ENCODE assay signal across 33 cellular contexts in genomic region chr12:5587701-5588100, GRCh38.
DNase-seq lines count a peak whose midpoint lies in the region; ATAC-seq and TF ChIP-seq lines count a peak whose summit lies in the region.
"Had no signal": no experiment of that assay in that cellular context is flagged by ENCODE, and none has a peak within 500 bp of the region (broad histone marks: within the 10 kb centered on the region; RNA-seq: fewer than 3 reads in every experiment).

No MANE protein-coding gene starts in this region.

- H2AK5ac ChIP-seq in H9 (ENCODE audit: insufficient read length, low read length) (no peak overlapping the region), trophoblast cell (ENCODE audit: low read length) (peak overlapping the region; percentile 24)

- no peaks in the 10 kb centered on the region for H3K23me2 ChIP-seq in H9 (ENCODE audit: insufficient read length, low read depth, low read length, poor library complexity, severe bottlenecking)

- no peak overlapping the region for H3K4me3 Mint-ChIP-seq in H9
- H3K4me3 Mint-ChIP-seq in activated naive CD8-positive, alpha-beta T cell treated with anti-CD3 and anti-CD28 coated beads for 36 hours, result no peak overlapping the region
- H3K4me3 Mint-ChIP-seq: activated CD8-positive, alpha-beta T cell treated with anti-CD3 and anti-CD28 coated beads for 36 hours; activated T-helper 17 cell treated with anti-CD3 and anti-CD28 coated beads, Interleukin-2, amount 50 U/mL, for 72 hours; CD4-positive, alpha-beta T cell; stimulated activated naive CD8-positive, alpha-beta T cell treated with anti-CD3 and anti-CD28 coated beads, Interleukin-15, amount 100 ng/mL, for 72 hours had no signal

- no peaks in the 10 kb centered on the region for H3K79me2 ChIP-seq in H9 (ENCODE audit: insufficient read depth, low read length)
- H3K79me2 ChIP-seq in trophoblast cell (ENCODE audit: control insufficient read depth, insufficient read depth, low read length, poor library complexity), result no peaks in the 10 kb centered on the region
- H3K79me2 ChIP-seq: parathyroid adenoma had no signal

- H3K9me3 ChIP-seq in H9 (ENCODE audit: control insufficient read depth, low read depth, low read length) (no peaks in the 10 kb centered on the region), NT2/D1 (ENCODE audit: insufficient read depth, low read length) (peaks cover 9% of the 10 kb centered on the region; the same call in 1 of the 2 replicates), trophoblast cell (ENCODE audit: insufficient read depth, low read depth, low read length) (no peaks in the 10 kb centered on the region)
- H3K9me3 ChIP-seq: heart left ventricle, right atrium auricular region, spleen, thoracic aorta, vagina had no signal

- no peak overlapping the region for H2BK15ac ChIP-seq in H9 (ENCODE audit: low read depth, low read length)

- H3K4me1 ChIP-seq in H9 (ENCODE audit: insufficient read depth, low read length) (peaks cover 3% of the 10 kb centered on the region; the same call in 1 of the 2 replicates), NT2/D1 (ENCODE audit: insufficient read depth, insufficient read length) (peaks cover 30% of the 10 kb centered on the region), trophoblast cell (ENCODE audit: control insufficient read depth in 1 of 2, insufficient read depth in 2 of 2, low read length in 2 of 2) (peaks cover 8% of the 10 kb centered on the region in 2 experiments)
- H3K4me1 ChIP-seq: parathyroid adenoma, spleen had no signal

- H3K27ac ChIP-seq in H9 (ENCODE audit: insufficient read length, low read depth, low read length), result no peak overlapping the region
- no peak overlapping the region for H3K27ac ChIP-seq in trophoblast cell (ENCODE audit: low read depth, low read length)
- H3K27ac ChIP-seq: brain microvascular endothelial cell, dorsolateral prefrontal cortex, parathyroid adenoma, right atrium auricular region, spleen, thoracic aorta, vagina had no signal

- H3K4me3 ChIP-seq in NT2/D1 (ENCODE audit: insufficient read length, low read depth) (no peak overlapping the region), trophoblast cell (ENCODE audit: low read depth, low read length) (no peak overlapping the region)
- H3K4me3 ChIP-seq: dorsolateral prefrontal cortex, heart left ventricle, right atrium auricular region, spleen, thoracic aorta, vagina had no signal

- no peak overlapping the region for H4K12ac ChIP-seq in trophoblast cell (ENCODE audit: low read depth, low read length)

- H3K27me3 ChIP-seq in H9 (ENCODE audit: insufficient read depth, low read length), result no peaks in the 10 kb centered on the region
- H3K27me3 ChIP-seq in NT2/D1 (ENCODE audit: insufficient read depth, insufficient read length), result no peaks in the 10 kb centered on the region
- no peaks in the 10 kb centered on the region for H3K27me3 ChIP-seq in trophoblast cell (ENCODE audit: insufficient read depth, low read length)
- H3K27me3 ChIP-seq: brain microvascular endothelial cell, dorsolateral prefrontal cortex, heart left ventricle, right atrium auricular region, spleen, vagina had no signal

- TF ChIP-seq CTCF in H9 (conservative IDR thresholded peaks at IDR 0.05), result no peak

- no peak overlapping the region for H3K18ac ChIP-seq in H9 (ENCODE audit: insufficient read length, low read depth, low read length)
- H3K18ac ChIP-seq in trophoblast cell (ENCODE audit: low read length), result no peak overlapping the region

- no peak overlapping the region for H2BK20ac ChIP-seq in H9 (ENCODE audit: low read depth, low read length, poor library complexity, severe bottlenecking)

- H3K9ac ChIP-seq in H9 (ENCODE audit: extremely low read depth, insufficient read length, low read length), result no peak overlapping the region
- H3K9ac ChIP-seq in NT2/D1 (ENCODE audit: insufficient read length, low read depth), result no peak overlapping the region
- H3K9ac ChIP-seq in trophoblast cell (ENCODE audit: low read length), result no peak overlapping the region
- H3K9ac ChIP-seq: parathyroid adenoma had no signal

- no peak overlapping the region for H3T11ph ChIP-seq in H9 (ENCODE audit: low read length)

- DNase-seq in H9, result peak; percentile 55
- peak; percentile 97 for DNase-seq in NT2/D1 (ENCODE audit: low read depth, low spot score)
- DNase-seq in iPS-NIHi11 (ENCODE audit: low spot score), result peak; percentile 79
- DNase-seq in trophoblast cell, result no peak
- DNase-seq in activated naive CD8-positive, alpha-beta T cell treated with anti-CD3 and anti-CD28 coated beads for 36 hours, result no peak
- DNase-seq in stimulated activated CD4-positive, alpha-beta T cell treated with anti-CD3 and anti-CD28 coated beads, Interleukin-15, amount 100 ng/mL, for 24 hours, result no peak
- DNase-seq: activated CD4-positive, CD25-positive, alpha-beta regulatory T cell treated with anti-CD3 and anti-CD28 coated beads, Interleukin-2, amount 50 U/mL, for 72 hours; activated CD8-positive, alpha-beta T cell treated with anti-CD3 and anti-CD28 coated beads for 36 hours; activated naive CD4-positive, alpha-beta T cell treated with anti-CD3 and anti-CD28 coated beads, Interleukin-2, amount 50 U/mL, for 16 hours; amniotic stem cell; brain microvascular endothelial cell; CD4-positive, alpha-beta T cell; dorsolateral prefrontal cortex; foreskin melanocyte; heart left ventricle; mammary epithelial cell; NCI-H1694; NCI-H2171 treated with DMSO at 0.1 percent for 48 hours; NCI-H510A treated with DMSO at 0.1 percent for 48 hours; spleen; stimulated activated CD4-positive, alpha-beta T cell treated with anti-CD3 and anti-CD28 coated beads, Interleukin-2, amount 100 ng/mL, for 48 hours; stimulated activated naive CD8-positive, alpha-beta T cell treated with anti-CD3 and anti-CD28 coated beads, Interleukin-15, amount 100 ng/mL, for 72 hours; T-helper 2 cell had no signal

- H2AFZ ChIP-seq in H9 (ENCODE audit: low read length) (no peak overlapping the region), trophoblast cell (ENCODE audit: insufficient read depth, low read length, poor library complexity) (no peak overlapping the region)
- H2AFZ ChIP-seq: parathyroid adenoma had no signal

- no peak overlapping the region for H4K5ac ChIP-seq in H9 (ENCODE audit: insufficient read length, low read depth, low read length)

- H3K36me3 Mint-ChIP-seq in H9 (ENCODE audit: insufficient read depth in 1 of 3, low read depth in 3 of 3), result no peaks in the 10 kb centered on the region
- H3K36me3 Mint-ChIP-seq in activated naive CD8-positive, alpha-beta T cell treated with anti-CD3 and anti-CD28 coated beads for 36 hours, result no peaks in the 10 kb centered on the region

- H4K20me1 ChIP-seq in H9 (ENCODE audit: control insufficient read depth, insufficient read depth, insufficient read length), result no peaks in the 10 kb centered on the region

- peak overlapping the region in 2 of 3 experiments; percentile 70 to 86; a peak in 3 of 7 replicates for H3K27ac Mint-ChIP-seq in H9
- H3K27ac Mint-ChIP-seq in activated naive CD8-positive, alpha-beta T cell treated with anti-CD3 and anti-CD28 coated beads for 36 hours, result no peak overlapping the region
- H3K27ac Mint-ChIP-seq: activated CD8-positive, alpha-beta T cell treated with anti-CD3 and anti-CD28 coated beads for 36 hours; activated T-helper 17 cell treated with anti-CD3 and anti-CD28 coated beads, Interleukin-2, amount 50 U/mL, for 72 hours; CD4-positive, alpha-beta T cell had no signal

- H2BK120ac ChIP-seq in H9 (ENCODE audit: low read depth, low read length, poor library complexity, severe bottlenecking) (no peak overlapping the region), trophoblast cell (ENCODE audit: insufficient read depth, low read length, poor library complexity) (no peak overlapping the region)

- H3K4ac ChIP-seq in H9 (ENCODE audit: low read depth, low read length) (no peak overlapping the region), trophoblast cell (ENCODE audit: low read depth, low read length) (no peak overlapping the region)

- H4K91ac ChIP-seq in H9 (ENCODE audit: insufficient read length, low read depth, low read length) (no peak overlapping the region), trophoblast cell (ENCODE audit: low read depth, low read length) (peak overlapping the region; percentile 26)

- H3K36me3 ChIP-seq in NT2/D1 (ENCODE audit: insufficient read depth, insufficient read length, low read length) (no peaks in the 10 kb centered on the region), trophoblast cell (ENCODE audit: control insufficient read depth in 1 of 2, insufficient read depth in 2 of 2, low read length in 2 of 2) (no peaks in the 10 kb centered on the region)
- H3K36me3 ChIP-seq: brain microvascular endothelial cell, right atrium auricular region, spleen, thoracic aorta, vagina had no signal

- peaks cover 41 to 44% of the 10 kb centered on the region in 2 experiments for H3K4me1 Mint-ChIP-seq in H9
- no peaks in the 10 kb centered on the region for H3K4me1 Mint-ChIP-seq in activated naive CD8-positive, alpha-beta T cell treated with anti-CD3 and anti-CD28 coated beads for 36 hours
- H3K4me1 Mint-ChIP-seq: activated T-helper 17 cell treated with anti-CD3 and anti-CD28 coated beads, Interleukin-2, amount 50 U/mL, for 72 hours; stimulated activated naive CD8-positive, alpha-beta T cell treated with anti-CD3 and anti-CD28 coated beads, Interleukin-15, amount 100 ng/mL, for 72 hours had no signal

- H3K56ac ChIP-seq in H9 (ENCODE audit: insufficient read length, low read depth, low read length), result no peak overlapping the region

- peaks cover 6% of the 10 kb centered on the region for H3K27me3 Mint-ChIP-seq in H9 (ENCODE audit: low read depth)
- no peaks in the 10 kb centered on the region for H3K27me3 Mint-ChIP-seq in activated naive CD8-positive, alpha-beta T cell treated with anti-CD3 and anti-CD28 coated beads for 36 hours
- H3K27me3 Mint-ChIP-seq: activated T-helper 17 cell treated with anti-CD3 and anti-CD28 coated beads, Interleukin-2, amount 50 U/mL, for 72 hours; stimulated activated naive CD8-positive, alpha-beta T cell treated with anti-CD3 and anti-CD28 coated beads, Interleukin-15, amount 100 ng/mL, for 72 hours had no signal

- ATAC-seq in GM18870 (IDR thresholded peaks at IDR 0.05; ENCODE audit: unreplicated experiment) (no peak), GM19452 (IDR thresholded peaks at IDR 0.05; ENCODE audit: unreplicated experiment) (no peak)
- ATAC-seq: activated CD8-positive, alpha-beta T cell treated with anti-CD3 and anti-CD28 coated beads for 36 hours; activated T-helper 17 cell treated with anti-CD3 and anti-CD28 coated beads, Interleukin-2, amount 50 U/mL, for 72 hours; HCT116; heart left ventricle; Right ventricle myocardium inferior; SK-N-SH treated with all-trans-retinoic acid at 6 μM for 48 hours; stimulated activated naive CD8-positive, alpha-beta T cell treated with anti-CD3 and anti-CD28 coated beads, Interleukin-15, amount 100 ng/mL, for 72 hours had no signal

- no peaks in the 10 kb centered on the region for H3K79me1 ChIP-seq in H9 (ENCODE audit: insufficient read depth, low read depth, low read length, poor library complexity, severe bottlenecking)
- peaks cover 2% of the 10 kb centered on the region for H3K79me1 ChIP-seq in trophoblast cell (ENCODE audit: low read length)

- H3K23ac ChIP-seq in H9 (ENCODE audit: insufficient read length, low read depth, low read length) (no peak overlapping the region), trophoblast cell (ENCODE audit: low read length) (no peak overlapping the region)

- no peak overlapping the region for H3K14ac ChIP-seq in H9 (ENCODE audit: insufficient read depth, low read length)
- no peak overlapping the region for H3K14ac ChIP-seq in trophoblast cell (ENCODE audit: low read length)

- WGBS in H9 (ENCODE audit: extremely low coverage, insufficient read length, low lambda C conversion rate), result no CpG with 5 or more reads among the region's 5 CpGs
- WGBS in trophoblast cell (ENCODE audit: extremely low coverage, insufficient coverage, insufficient read length), result no CpG with 5 or more reads among the region's 5 CpGs

- no peak overlapping the region for H2BK12ac ChIP-seq in H9 (ENCODE audit: insufficient read length, low read depth, low read length)
- H2BK12ac ChIP-seq in trophoblast cell (ENCODE audit: low read length), result peak overlapping the region; percentile 67

- H4K8ac ChIP-seq in H9 (replicated peaks; ENCODE audit: insufficient read length, low read depth, low read length) (no peak overlapping the region), trophoblast cell (ENCODE audit: low read depth, low read length) (no peak overlapping the region)

- H2BK5ac ChIP-seq in H9 (ENCODE audit: insufficient read length, low read length) (no peak overlapping the region), trophoblast cell (ENCODE audit: low read depth, low read length, poor library complexity) (no peak overlapping the region)

- H3K9me3 Mint-ChIP-seq in H9, result no peaks in the 10 kb centered on the region
- no peaks in the 10 kb centered on the region for H3K9me3 Mint-ChIP-seq in activated naive CD8-positive, alpha-beta T cell treated with anti-CD3 and anti-CD28 coated beads for 36 hours
- H3K9me3 Mint-ChIP-seq: activated CD8-positive, alpha-beta T cell treated with anti-CD3 and anti-CD28 coated beads for 36 hours; activated T-helper 17 cell treated with anti-CD3 and anti-CD28 coated beads, Interleukin-2, amount 50 U/mL, for 72 hours; CD4-positive, alpha-beta T cell; stimulated activated naive CD8-positive, alpha-beta T cell treated with anti-CD3 and anti-CD28 coated beads, Interleukin-15, amount 100 ng/mL, for 72 hours had no signal

- H3K4me2 ChIP-seq in H9 (ENCODE audit: insufficient read depth, insufficient read length, low read length), result no peak overlapping the region
- H3K4me2 ChIP-seq in trophoblast cell (ENCODE audit: low read length), result no peak overlapping the region

Comparison
In these comparisons a context has a peak if more than half of its experiments do, and no peak if none do; other contexts are left out.
1. DNase-seq: peak in H9 (single experiment), NT2/D1 (single experiment) and iPS-NIHi11 (single experiment); none in trophoblast cell (0 of 2), activated naive CD8-positive, alpha-beta T cell treated with anti-CD3 and anti-CD28 coated beads for 36 hours (single experiment) and stimulated activated CD4-positive, alpha-beta T cell treated with anti-CD3 and anti-CD28 coated beads, Interleukin-15, amount 100 ng/mL, for 24 hours (single experiment).